23 cellular contexts compared by ENCODE assay signal in the genomic region with DNA sequence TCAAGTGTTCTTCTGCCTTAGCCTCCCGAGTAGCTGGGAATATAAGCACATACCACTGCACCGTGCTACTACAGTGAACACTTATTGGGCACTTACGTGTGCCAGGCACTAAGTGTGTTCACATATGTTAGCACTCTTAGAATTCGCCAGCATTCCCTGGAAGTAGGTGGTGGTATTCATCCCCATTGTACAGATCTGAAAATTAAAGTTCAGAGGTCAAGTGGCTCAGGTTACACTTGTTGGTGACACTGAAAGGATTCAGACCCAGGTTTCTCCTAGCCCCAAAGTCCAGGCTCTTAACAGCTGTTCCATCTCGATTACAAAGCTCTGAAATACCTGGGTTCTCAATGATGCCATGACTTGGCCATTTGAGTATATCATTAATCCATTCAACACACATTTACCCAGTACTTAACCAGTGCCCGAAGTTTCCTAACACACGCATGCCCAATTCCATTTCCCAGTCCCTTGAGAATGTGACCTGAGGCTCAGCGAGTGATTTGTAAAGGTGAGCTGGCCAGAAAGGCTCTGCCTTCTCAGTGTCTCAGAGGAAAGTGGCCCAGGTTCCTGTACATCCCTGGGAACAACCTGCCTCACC.
"Had no signal": no experiment of that assay in that cellular context is flagged by ENCODE, and none has a peak within 500 bp of the region (broad histone marks: within the 10 kb centered on the region; RNA-seq: fewer than 3 reads in every experiment).

No MANE protein-coding gene starts in this region.

- FAIRE-seq: endothelial cell of umbilical vein had no signal

- DNase-seq: colonic mucosa; dermis blood vessel endothelial cell; foreskin melanocyte; head of caudate nucleus; mammary epithelial cell; mucosa of descending colon; naive thymus-derived CD8-positive, alpha-beta T cell; occipital lobe; retina; spleen; stimulated activated CD4-positive, alpha-beta T cell treated with anti-CD3 and anti-CD28 coated beads, Interleukin-15, amount 100 ng/mL, for 24 hours; stimulated activated CD4-positive, alpha-beta T cell treated with anti-CD3 and anti-CD28 coated beads, Interleukin-1b, Interleukin-23, amount 100 ng/mL, for 48 hours; stimulated activated CD4-positive, alpha-beta T cell treated with anti-CD3 and anti-CD28 coated beads, Interleukin-4, amount 100 ng/mL, for 24 hours; testis; upper lobe of right lung had no signal

- H3K9ac ChIP-seq: parathyroid adenoma had no signal

- H3K4me2 ChIP-seq: hepatocyte had no signal

- H2AFZ ChIP-seq: hepatocyte, parathyroid adenoma had no signal

- H3K27ac ChIP-seq: colonic mucosa, hepatocyte, parathyroid adenoma, prostate gland, spleen, testis, tibial nerve, upper lobe of right lung, vagina had no signal

- H3K27me3 ChIP-seq: colonic mucosa, hepatocyte, spleen, testis, tibial nerve, upper lobe of right lung, vagina had no signal

- H3K9me3 ChIP-seq: colonic mucosa, mucosa of descending colon, prostate gland, spleen, testis, tibial nerve, upper lobe of right lung, vagina had no signal

- H3K4me3 ChIP-seq: colonic mucosa, hepatocyte, mucosa of descending colon, prostate gland, spleen, testis, tibial nerve, upper lobe of right lung, vagina had no signal

- H3K4me1 ChIP-seq: colonic mucosa, parathyroid adenoma, prostate gland had no signal

- H3K36me3 ChIP-seq: prostate gland had no signal

- ATAC-seq: mucosa of descending colon; naive thymus-derived CD8-positive, alpha-beta T cell; sciatic nerve; stimulated activated memory B cell treated with anti-CD40 and anti-IgM and Interleukin-4, amounts not matched to agents 10 μg/mL and 1 μg/mL and 100 μg/mL, for 72 hours; upper lobe of right lung had no signal
